Comparison of ENCODE assay signal across 14 cellular contexts in the genomic region with DNA sequence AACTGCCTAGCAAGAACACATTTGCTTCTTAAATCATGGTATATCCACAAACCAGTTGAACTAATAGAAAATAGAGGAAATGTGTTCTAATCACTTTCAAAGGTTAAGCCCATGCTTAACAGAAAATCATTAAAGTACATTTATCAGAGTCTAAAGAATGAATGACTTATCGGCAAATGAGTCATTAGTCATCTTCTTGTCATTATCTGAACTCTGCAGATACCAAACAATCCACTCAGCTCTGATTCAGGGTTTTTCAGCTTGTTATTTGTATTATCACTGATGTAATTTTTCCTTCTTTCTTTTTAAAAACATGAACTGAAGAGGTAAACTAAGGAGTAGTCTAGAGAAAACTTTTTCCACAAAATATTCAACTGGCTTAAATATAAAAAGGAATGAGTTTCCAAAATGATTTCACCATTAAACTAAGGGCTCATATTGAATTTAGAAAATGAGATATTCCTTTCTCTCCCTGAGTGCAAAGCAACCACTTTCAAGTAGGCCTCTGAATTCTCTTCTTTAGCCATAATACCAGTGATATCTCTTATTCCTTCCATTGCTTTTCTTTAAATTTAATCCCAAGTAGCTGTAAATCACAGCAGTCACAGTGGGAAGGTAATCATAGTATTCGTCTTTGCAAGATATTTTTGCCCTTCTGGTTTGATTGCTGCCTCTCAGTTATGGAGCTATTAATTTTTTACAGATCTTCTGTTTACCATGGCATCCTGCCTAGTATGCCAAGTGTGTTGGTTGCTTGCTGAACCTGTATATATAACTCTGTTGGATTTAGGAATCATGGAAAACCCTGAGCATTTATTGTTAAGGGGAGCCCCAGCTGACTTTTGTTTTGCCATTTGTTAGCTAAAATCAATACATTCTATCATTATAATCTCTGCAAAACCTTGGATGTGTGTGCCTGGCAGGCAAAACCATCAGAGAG.
DNase-seq lines count a peak whose midpoint lies in the region; FAIRE-seq and TF ChIP-seq lines count a peak whose summit lies in the region.
"Had no signal": no experiment of that assay in that cellular context is flagged by ENCODE, and none has a peak within 500 bp of the region (broad histone marks: within the 10 kb centered on the region; RNA-seq: fewer than 3 reads in every experiment).

No MANE protein-coding gene starts in this region.

- no peaks in the 10 kb centered on the region for H3K4me1 Mint-ChIP-seq in T-helper 2 cell treated with Interferon-gamma antibody and Interleukin-4, amounts not matched to agents 5 μg/mL and 100 μg/mL, for 36 hours (ENCODE audit: low read depth)
- H3K4me1 Mint-ChIP-seq: T-helper 17 cell had no signal

- H3K36me3 Mint-ChIP-seq in T-helper 2 cell treated with Interferon-gamma antibody and Interleukin-4, amounts not matched to agents 5 μg/mL and 100 μg/mL, for 36 hours (ENCODE audit: low read depth), result no peaks in the 10 kb centered on the region

- no peaks in the 10 kb centered on the region for H3K27me3 ChIP-seq in stomach
- H3K27me3 ChIP-seq: uterus had no signal

- TF ChIP-seq EP300 in stomach (IDR thresholded peaks at IDR 0.05), result no peak

- no peak for TF ChIP-seq POLR2A in stomach (IDR thresholded peaks at IDR 0.05)

- H3K4me3 Mint-ChIP-seq in T-helper 2 cell treated with Interferon-gamma antibody and Interleukin-4, amounts not matched to agents 5 μg/mL and 100 μg/mL, for 36 hours, result no peak overlapping the region
- H3K4me3 Mint-ChIP-seq: T-helper 17 cell had no signal

- DNase-seq in NCI-H748 (lab: John Stamatoyannopoulos, UW; ENCODE audit: unreplicated experiment) (peak; percentile 11), NCI-H748 treated with DMSO at 0.1 percent for 48 hours (lab: John Stamatoyannopoulos, UW) (no peak), RCC 7860 (ENCODE audit: low spot score) (peak; percentile 44), stomach (peak; percentile 28), hepatic stellate cell (ENCODE audit: low spot score) (no peak), NCI-H1436 treated with DMSO at 0.1 percent for 48 hours (lab: John Stamatoyannopoulos, UW) (no peak)
- DNase-seq in T-helper 2 cell treated with Interferon-gamma antibody and Interleukin-4, amounts not matched to agents 5 μg/mL and 100 μg/mL, for 36 hours (ENCODE audit: low spot score), result no peak
- DNase-seq: activated CD4-positive, alpha-beta T cell treated with anti-CD3 and anti-CD28 coated beads, Interleukin-2, amount 50 U/mL, for 1 hour; activated gamma-delta T cell; stimulated activated CD4-positive, alpha-beta T cell treated with anti-CD3 and anti-CD28 coated beads, Interleukin-15, amount 100 ng/mL, for 24 hours; T-helper 17 cell; uterus had no signal

- peaks cover 0 to 24% (median 8%) of the 10 kb centered on the region in 4 donors for H3K4me1 ChIP-seq in stomach
- H3K4me1 ChIP-seq: uterus had no signal

- no peaks in the 10 kb centered on the region for H3K36me3 ChIP-seq in stomach
- H3K36me3 ChIP-seq: uterus had no signal

- H3K9me3 Mint-ChIP-seq in T-helper 2 cell treated with Interferon-gamma antibody and Interleukin-4, amounts not matched to agents 5 μg/mL and 100 μg/mL, for 36 hours, result no peaks in the 10 kb centered on the region

- TF ChIP-seq CTCF in stomach (IDR thresholded peaks at IDR 0.05), result no peak

- FAIRE-seq in RCC 7860 (lab: Jason Lieb, UNC) (peak; percentile 91), islet of Langerhans (lab: Jason Lieb, UNC) (peak; percentile 76)
- FAIRE-seq: H1 had no signal

- H3K27ac Mint-ChIP-seq in T-helper 2 cell treated with Interferon-gamma antibody and Interleukin-4, amounts not matched to agents 5 μg/mL and 100 μg/mL, for 36 hours, result no peak overlapping the region
- H3K27ac Mint-ChIP-seq: T-helper 17 cell had no signal

- intact Hi-C loops in stomach (cut with DNase I; ENCODE audit: low total_unique reads), result no loop called here

- H3K27me3 Mint-ChIP-seq in T-helper 2 cell treated with Interferon-gamma antibody and Interleukin-4, amounts not matched to agents 5 μg/mL and 100 μg/mL, for 36 hours (ENCODE audit: low read depth), result no peaks in the 10 kb centered on the region
- H3K27me3 Mint-ChIP-seq: T-helper 17 cell had no signal

- H3K27ac ChIP-seq in stomach, result peak overlapping the region in 2 of 5 donors; percentile 3 to 59
- H3K27ac ChIP-seq: uterus had no signal

- no peak overlapping the region for H3K4me3 ChIP-seq in stomach
- H3K4me3 ChIP-seq: uterus had no signal

- WGBS in stomach, 5 donors, result 21 to 39% (median 23%) methylated on average over 2 of the region's 2 CpGs

- H3K9me3 ChIP-seq in stomach, result no peaks in the 10 kb centered on the region
- H3K9me3 ChIP-seq: uterus had no signal

Comparison
In these comparisons a context has a peak if more than half of its experiments do, and no peak if none do; other contexts are left out.
1. DNase-seq: peak in NCI-H748 (single experiment), RCC 7860 (single experiment) and stomach (single experiment); none in NCI-H748 treated with DMSO at 0.1 percent for 48 hours (single experiment), T-helper 2 cell treated with Interferon-gamma antibody and Interleukin-4, amounts not matched to agents 5 μg/mL and 100 μg/mL, for 36 hours (single experiment), hepatic stellate cell (single experiment) and NCI-H1436 treated with DMSO at 0.1 percent for 48 hours (single experiment).